30 cellular contexts compared by ENCODE assay signal in the genomic region with DNA sequence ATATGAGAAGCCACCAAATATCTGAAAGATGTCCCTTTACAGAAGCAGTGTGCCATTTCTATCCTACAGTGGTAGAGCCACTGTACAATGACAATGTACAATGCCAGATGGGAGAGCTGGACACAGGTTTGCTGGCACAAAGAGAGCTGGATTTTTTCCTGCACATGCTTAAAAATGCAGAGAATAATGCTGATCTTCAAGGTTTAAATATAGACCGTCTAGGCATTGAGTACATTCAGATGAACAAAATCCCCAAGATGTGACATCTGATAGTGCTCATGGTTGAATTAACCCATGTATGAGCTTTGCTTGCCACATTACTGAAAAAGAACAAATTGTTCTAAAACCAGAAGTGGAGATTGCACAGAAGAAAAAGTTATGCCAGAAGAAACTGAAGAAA. TPM values are rescaled to one million over a fixed set of nuclear protein-coding genes. Genes with fewer than 3 reads are reported as not detected.
"Had no signal": no experiment of that assay in that cellular context is flagged by ENCODE, and none has a peak within 500 bp of the region (broad histone marks: within the 10 kb centered on the region; RNA-seq: fewer than 3 reads in every experiment).

No MANE protein-coding gene starts in this region.

- DNase-seq: activated CD4-positive, alpha-beta memory T cell treated with anti-CD3 and anti-CD28 coated beads for 36 hours; activated CD4-positive, alpha-beta T cell treated with anti-CD3 and anti-CD28 coated beads, Interleukin-2, amount 10 ng/mL, durations not matched to agents 24 days and 14 days; activated CD4-positive, CD25-positive, alpha-beta regulatory T cell treated with anti-CD3 and anti-CD28 coated beads, Interleukin-2, amount 50 U/mL, for 72 hours; activated CD8-positive, alpha-beta memory T cell treated with anti-CD3 and anti-CD28 coated beads, Interleukin-2, amount 50 U/mL, for 4 hours; activated gamma-delta T cell; activated naive CD4-positive, alpha-beta T cell treated with anti-CD3 and anti-CD28 coated beads, Interleukin-2, amount 10 ng/mL, durations not matched to agents 7 days and 5 days; activated naive CD8-positive, alpha-beta T cell treated with anti-CD3 and anti-CD28 coated beads, Interleukin-2, amount 10 ng/mL, durations not matched to agents 7 days and 5 days; activated T-cell treated with anti-CD3 and anti-CD28 coated beads, Interleukin-2, amount 50 U/mL, for 24 hours; amniotic stem cell; central memory CD4-positive, alpha-beta T cell; dermis blood vessel endothelial cell; effector CD8-positive, alpha-beta T cell; esophagus squamous epithelium; islet precursor cell; left ventricle myocardium inferior; nephron progenitor cell; ovary; psoas muscle; sigmoid colon; small intestine; stimulated activated CD4-positive, alpha-beta T cell treated with anti-CD3 and anti-CD28 coated beads, Interleukin-4, amount 100 ng/mL, for 24 hours; T-helper 17 cell; T1000; thyroid gland had no signal

- H3K27me3 ChIP-seq: ovary, sigmoid colon, thyroid gland had no signal

- FAIRE-seq: astrocyte, colon, endometrium, frontal cortex, small intestine had no signal

- H3K4me1 ChIP-seq: esophagus squamous epithelium, left ventricle myocardium inferior, psoas muscle, sigmoid colon, thyroid gland had no signal

- H3K27ac ChIP-seq: epithelial cell of prostate, esophagus squamous epithelium, left ventricle myocardium inferior, ovary, psoas muscle, sigmoid colon, thyroid gland had no signal

- H3K36me3 ChIP-seq: esophagus squamous epithelium, left ventricle myocardium inferior, ovary, sigmoid colon, thyroid gland had no signal

- H3K4me3 ChIP-seq: esophagus squamous epithelium, left ventricle myocardium inferior, ovary, psoas muscle, sigmoid colon, thyroid gland had no signal

- H3K9me3 ChIP-seq: esophagus squamous epithelium, left ventricle myocardium inferior, ovary, psoas muscle, sigmoid colon, thyroid gland had no signal

RNA-seq across cellular contexts. Expression of gene ADGRL3, which starts 11.7 kb away (rescaled TPM):
- total RNA-seq: activated CD4-positive, alpha-beta memory T cell treated with anti-CD3 and anti-CD28 coated beads for 36 hours; activated CD4-positive, alpha-beta T cell treated with anti-CD3 and anti-CD28 coated beads, Interleukin-2, amount 10 ng/mL, durations not matched to agents 24 days and 14 days; activated CD8-positive, alpha-beta memory T cell treated with anti-CD3 and anti-CD28 coated beads for 36 hours; activated naive CD8-positive, alpha-beta T cell treated with anti-CD3 and anti-CD28 coated beads, Interleukin-2, amount 10 ng/mL, durations not matched to agents 7 days and 5 days; T-helper 17 cell had no signal
